Comparison of ENCODE assay signal across 1 cellular context in the genomic region with DNA sequence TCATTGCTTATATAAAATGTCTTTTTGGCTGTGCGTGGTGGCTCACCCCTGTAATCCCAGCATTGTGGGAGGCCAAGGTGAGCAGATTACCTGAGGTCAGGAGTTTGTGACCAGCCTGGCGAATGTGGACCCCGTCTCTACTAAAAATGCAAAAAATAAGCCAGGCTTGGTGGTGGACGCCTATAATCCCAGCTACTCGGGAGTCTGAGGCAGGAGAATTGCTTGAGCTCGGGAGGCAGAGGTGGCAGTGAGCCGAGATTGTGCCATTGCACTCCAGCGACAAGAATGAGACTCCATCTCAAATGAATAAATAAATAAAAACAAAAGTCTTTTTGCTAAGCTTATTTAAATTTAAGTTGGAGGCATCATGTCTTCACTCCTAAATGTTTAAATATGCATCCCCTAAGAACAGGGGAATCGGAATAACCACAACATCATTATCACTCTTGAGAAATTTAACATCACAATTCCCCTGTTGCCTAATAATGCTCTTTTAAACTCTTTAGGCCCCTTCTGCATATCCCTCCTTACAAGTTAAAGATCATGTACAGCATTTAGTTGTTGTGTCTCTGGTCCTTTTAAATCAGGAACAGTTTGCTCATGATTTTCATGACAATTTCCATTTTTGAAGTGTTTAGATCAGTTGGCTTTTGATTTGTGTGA.
A peak's percentile ranks its signal among the peaks of the same experiment; 100 is the strongest.
TF ChIP-seq lines count a peak whose summit lies in the region.

No MANE protein-coding gene starts in this region.

TF ChIP-seq in H1, 55 proteins besides CTCF, POLR2A, EP300 and RAD21:
- no peak for TF ChIP-seq SAP30 (IDR thresholded peaks at IDR 0.05; ENCODE audit: insufficient read depth, insufficient replicate concordance, low read length)
- TF ChIP-seq CEBPB (IDR thresholded peaks at IDR 0.05; ENCODE audit: low read depth, low read length) = peak; percentile 64; the same call in 1 of the 2 replicates
- no peak for TF ChIP-seq MAFK (IDR thresholded peaks at IDR 0.05; ENCODE audit: low read depth, low read length)
- no peak for TF ChIP-seq JUN (IDR thresholded peaks at IDR 0.05; ENCODE audit: low read depth, low read length)
TF ChIP-seq in H1: peak in this region for 1.
